In the genomic region with DNA sequence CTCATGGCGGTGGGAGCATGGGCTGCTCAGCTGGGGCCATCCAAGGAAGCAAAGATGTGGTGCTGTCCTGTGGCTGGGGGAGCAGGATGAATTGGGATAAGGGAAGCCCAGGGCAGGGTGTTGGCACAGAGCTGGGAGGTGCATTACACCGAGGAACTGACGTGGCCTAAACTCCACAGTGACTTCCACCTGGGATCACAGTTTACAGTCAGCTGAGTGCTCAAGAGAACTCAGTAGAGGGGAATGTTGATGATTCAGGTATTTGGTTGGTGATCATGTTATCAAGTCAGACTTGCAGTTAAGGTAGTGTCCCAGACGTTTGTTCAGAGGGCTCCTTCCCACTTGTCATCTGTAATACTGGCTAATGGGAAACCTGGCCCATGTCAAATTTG, we compare ENCODE assay signal across 10 cellular contexts.
DNase-seq lines count a peak whose midpoint lies in the region; ATAC-seq, FAIRE-seq and TF ChIP-seq lines count a peak whose summit lies in the region.
"Had no signal": no experiment of that assay in that cellular context is flagged by ENCODE, and none has a peak within 500 bp of the region (broad histone marks: within the 10 kb centered on the region; RNA-seq: fewer than 3 reads in every experiment).

No MANE protein-coding gene starts in this region.

- TF ChIP-seq CTCF in A549 (IDR thresholded peaks at IDR 0.05) (no peak), mucosa of descending colon (IDR thresholded peaks at IDR 0.05) (no peak)

- H3K9me3 Mint-ChIP-seq in dendritic cell treated with granulocyte-macrophage colony-stimulating factor and Interleukin-4, amounts not matched to agents 40 ng/mL and 50 ng/mL, for 4 days = no peaks in the 10 kb centered on the region

- H3K36me3 ChIP-seq in mucosa of descending colon (ENCODE audit: low read depth) = no peaks in the 10 kb centered on the region
- H3K36me3 ChIP-seq in SJCRH30 = peaks cover 15% of the 10 kb centered on the region

- H3K27me3 ChIP-seq in SJCRH30 = no peaks in the 10 kb centered on the region

- H3K27ac ChIP-seq in A549 (no peak overlapping the region), SJCRH30 (no peak overlapping the region)

- peak overlapping the region; percentile 3; the same call in 1 of the 3 replicates for H3K4me2 ChIP-seq in A549

- intact Hi-C loops in dendritic cell treated with granulocyte-macrophage colony-stimulating factor and Interleukin-4, amounts not matched to agents 40 ng/mL and 50 ng/mL, for 4 days (cut with micrococcal nuclease) = no loop called here
- intact Hi-C loops in mucosa of descending colon (cut with DNase I, micrococcal nuclease) = no loop called here

- H3K4me3 Mint-ChIP-seq in dendritic cell treated with granulocyte-macrophage colony-stimulating factor and Interleukin-4, amounts not matched to agents 40 ng/mL and 50 ng/mL, for 4 days = no peak overlapping the region

- peaks cover 53% of the 10 kb centered on the region for H3K4me1 Mint-ChIP-seq in dendritic cell treated with granulocyte-macrophage colony-stimulating factor and Interleukin-4, amounts not matched to agents 40 ng/mL and 50 ng/mL, for 4 days (ENCODE audit: low read depth)

- H3K9me3 ChIP-seq in A549 (no peaks in the 10 kb centered on the region), mucosa of descending colon (no peaks in the 10 kb centered on the region), SJCRH30 (replicated peaks) (no peaks in the 10 kb centered on the region)

- no peaks in the 10 kb centered on the region for H3K27me3 Mint-ChIP-seq in dendritic cell treated with granulocyte-macrophage colony-stimulating factor and Interleukin-4, amounts not matched to agents 40 ng/mL and 50 ng/mL, for 4 days

- FAIRE-seq in A549 (lab: Jason Lieb, UNC) = no peak

- H3K4me1 ChIP-seq in A549 = peaks cover 16% of the 10 kb centered on the region
- peaks cover 25% of the 10 kb centered on the region for H3K4me1 ChIP-seq in mucosa of descending colon (ENCODE audit: low read depth)
- H3K4me1 ChIP-seq in SJCRH30 = no peaks in the 10 kb centered on the region

- peaks cover 61% of the 10 kb centered on the region for H3K36me3 Mint-ChIP-seq in dendritic cell treated with granulocyte-macrophage colony-stimulating factor and Interleukin-4, amounts not matched to agents 40 ng/mL and 50 ng/mL, for 4 days (ENCODE audit: low read depth)

- ATAC-seq in A549 = peak in 1 of 2 experiments; percentile 52; a peak in 3 of 6 replicates
- peak; percentile 70 for ATAC-seq in mucosa of descending colon
- no peak for ATAC-seq in HG03354 (IDR thresholded peaks at IDR 0.05; ENCODE audit: poor library complexity, severe bottlenecking, unreplicated experiment)

- peak overlapping the region; percentile 65 for H3K27ac Mint-ChIP-seq in dendritic cell treated with granulocyte-macrophage colony-stimulating factor and Interleukin-4, amounts not matched to agents 40 ng/mL and 50 ng/mL, for 4 days

- TF ChIP-seq POLR2A in A549 (IDR thresholded peaks at IDR 0.05; ENCODE audit: low read length) = no peak

- TF ChIP-seq RAD21 in A549 (conservative IDR thresholded peaks at IDR 0.05 in 1 of 2, IDR thresholded peaks at IDR 0.05 in 1 of 2) = no peak

- POLR2A ChIA-PET in A549 (lab: Yijun Ruan, JAX) = no interaction called here

- CTCF ChIA-PET in A549 (lab: Yijun Ruan, JAX) = interaction anchor here (1.1 kb wide), 1 partner anchor 52 kb away, joined by 4 read pairs; no protein-coding TSS in a partner anchor

- no peak overlapping the region for H3K4me3 ChIP-seq in A549
- no peak overlapping the region for H3K4me3 ChIP-seq in mucosa of descending colon
- H3K4me3 ChIP-seq in SJCRH30 = no peak overlapping the region

- DNase-seq in A549 (ENCODE audit: low read depth in 1 of 2, low spot score in 1 of 2) = no peak
- DNase-seq in HPDE6-E6E7 (ENCODE audit: extremely low spot score) = peak; percentile 9
- DNase-seq in mucosa of descending colon = no peak
- no peak for DNase-seq in hippocampal formation (lab: John Stamatoyannopoulos, UW)
- DNase-seq in SJCRH30 = no peak
- DNase-seq in T-helper 9 cell = no peak
- DNase-seq: NCI-H2107, RPMI8226 had no signal

- TF ChIP-seq EP300 in A549 (IDR thresholded peaks at IDR 0.05) = no peak

- WGBS in A549 (ENCODE audit: missing lambda C conversion rate) = 78% methylated on average over 4 of the region's 4 CpGs

TF ChIP-seq in A549, 52 proteins besides CTCF, POLR2A, EP300 and RAD21:
- TF ChIP-seq PHF8 (IDR thresholded peaks at IDR 0.05; ENCODE audit: borderline replicate concordance, low read depth) = no peak
- no peak for TF ChIP-seq FOSL2 (IDR thresholded peaks at IDR 0.05)
- no peak for TF ChIP-seq FOSL2 (CRISPR knock-in tag; IDR thresholded peaks at IDR 0.05)
- TF ChIP-seq EHF (CRISPR knock-in tag; IDR thresholded peaks at IDR 0.05) = no peak
